ENCODE assay signal across 10 cellular contexts in genomic region chr17:81576621-81577277, GRCh38. TPM values are rescaled to one million over a fixed set of nuclear protein-coding genes. Genes with fewer than 3 reads are reported as not detected.
DNase-seq lines count a peak whose midpoint lies in the region; ATAC-seq, FAIRE-seq and TF ChIP-seq lines count a peak whose summit lies in the region.
"Had no signal": no experiment of that assay in that cellular context is flagged by ENCODE, and none has a peak within 500 bp of the region (broad histone marks: within the 10 kb centered on the region; RNA-seq: fewer than 3 reads in every experiment).

No MANE protein-coding gene starts in this region.

- H3K4me1 ChIP-seq in HEK293 (ENCODE audit: control insufficient read depth, insufficient read depth, low read length): peaks cover 16% of the 10 kb centered on the region
- H3K4me1 ChIP-seq in astrocyte (ENCODE audit: insufficient read depth, low read length): peaks cover 56% of the 10 kb centered on the region
- H3K4me1 ChIP-seq in CD4-positive, alpha-beta memory T cell (ENCODE audit: insufficient read depth, low read length): no peaks in the 10 kb centered on the region

- H3K9ac ChIP-seq in astrocyte (ENCODE audit: low read length): peak overlapping the region; percentile 51

- peaks cover 55% of the 10 kb centered on the region for H3K4me1 Mint-ChIP-seq in astrocyte (ENCODE audit: low read depth, unreplicated experiment)
- H3K4me1 Mint-ChIP-seq in CD4-positive, alpha-beta memory T cell: peaks cover 5 to 15% (median 12%) of the 10 kb centered on the region in 4 donors

- intact Hi-C loops in left colon (cut with DNase I, micrococcal nuclease): no loop called here
- intact Hi-C loops in lower leg skin (cut with DNase I; ENCODE audit: low total_unique reads): no loop called here
- intact Hi-C loops in CD4-positive, alpha-beta memory T cell (cut with micrococcal nuclease): no loop called here

- peak overlapping the region; percentile 60 for H3K4me3 Mint-ChIP-seq in astrocyte (ENCODE audit: unreplicated experiment)
- H3K4me3 Mint-ChIP-seq in CD4-positive, alpha-beta memory T cell: no peak overlapping the region

- peak; percentile 4 for ATAC-seq in left colon

- 72 to 78% methylated on average over 17 of the region's 17 CpGs for WGBS in lower leg skin, 2 donors

- peak; percentile 88 for DNase-seq in A172 (ENCODE audit: low spot score)
- peak; percentile 91 for DNase-seq in astrocyte (ENCODE audit: low read depth)
- no peak for DNase-seq in left colon
- no peak for DNase-seq in lower leg skin (ENCODE audit: low spot score in 2 of 2)
- DNase-seq in CD4-positive, alpha-beta memory T cell: no peak
- no peak for DNase-seq in GM10266 (ENCODE audit: extremely low spot score)
- no peak for DNase-seq in NCI-H510A treated with DMSO at 0.1 percent for 48 hours (lab: John Stamatoyannopoulos, UW)
- DNase-seq: DND-41, NCI-H1092 had no signal

- H3K27me3 Mint-ChIP-seq in astrocyte (ENCODE audit: low read depth, unreplicated experiment): no peaks in the 10 kb centered on the region
- no peaks in the 10 kb centered on the region for H3K27me3 Mint-ChIP-seq in CD4-positive, alpha-beta memory T cell

- POLR2A ChIA-PET in HEK293 (lab: Yijun Ruan, JAX): interaction anchor here (0.6 to 1.4 kb wide), 5 partner anchors 8 to 354 kb away, joined by 3 to 7 read pairs (median 3); partner anchors contain the start of gene CEP131
- POLR2A ChIA-PET in CD4-positive, alpha-beta memory T cell (lab: Charles Lee; ENCODE audit: partially characterized antibody): no interaction called here

- no peak for TF ChIP-seq POLR2A in lower leg skin (IDR thresholded peaks at IDR 0.05)

- peak overlapping the region; percentile 59 for H3K27ac ChIP-seq in HEK293 (ENCODE audit: extremely low read depth, low read depth, low read length)
- peak overlapping the region; percentile 85 for H3K27ac ChIP-seq in astrocyte (ENCODE audit: low read depth, low read length)
- no peak overlapping the region for H3K27ac ChIP-seq in CD4-positive, alpha-beta memory T cell (ENCODE audit: low read depth, low read length)

- H4K20me1 ChIP-seq in astrocyte (ENCODE audit: insufficient read depth, low read length): peaks cover 13% of the 10 kb centered on the region

- H3K36me3 Mint-ChIP-seq in astrocyte (ENCODE audit: low read depth, unreplicated experiment): peaks cover 47% of the 10 kb centered on the region
- H3K36me3 Mint-ChIP-seq in CD4-positive, alpha-beta memory T cell: peaks cover 36 to 63% of the 10 kb centered on the region in 2 donors

- H3K4me3 ChIP-seq in HEK293 (ENCODE audit: low read depth, low read length) (no peak overlapping the region), astrocyte (ENCODE audit: insufficient read depth, low read depth, low read length) (peak overlapping the region; percentile 25), lower leg skin (ENCODE audit: low read depth, poor library complexity, severe bottlenecking) (no peak overlapping the region)
- no peak overlapping the region for H3K4me3 ChIP-seq in CD4-positive, alpha-beta memory T cell (ENCODE audit: low read length in 2 of 2)

- H3K9me3 ChIP-seq in HEK293 (ENCODE audit: control insufficient read depth, insufficient read depth, low read depth, low read length): no peaks in the 10 kb centered on the region
- no peaks in the 10 kb centered on the region for H3K9me3 ChIP-seq in astrocyte (ENCODE audit: insufficient read depth, low read depth, low read length)
- H3K9me3 ChIP-seq in CD4-positive, alpha-beta memory T cell (ENCODE audit: control insufficient read depth in 1 of 2, low read length in 2 of 2): no peaks in the 10 kb centered on the region

- H3K27me3 ChIP-seq in astrocyte (ENCODE audit: insufficient read depth, low read length): no peaks in the 10 kb centered on the region
- no peaks in the 10 kb centered on the region for H3K27me3 ChIP-seq in CD4-positive, alpha-beta memory T cell (ENCODE audit: insufficient read depth, low read length)

- peaks cover 56% of the 10 kb centered on the region for H3K79me2 ChIP-seq in astrocyte (ENCODE audit: insufficient read depth, low read length)

- CTCF ChIA-PET in HEK293 (lab: Yijun Ruan, JAX): interaction anchor here (0.6 to 3.3 kb wide), 3 partner anchors 10 to 302 kb away, joined by 3 to 12 read pairs (median 12); no protein-coding TSS in a partner anchor
- CTCF ChIA-PET in CD4-positive, alpha-beta memory T cell (lab: Charles Lee; ENCODE audit: partially characterized antibody): interaction anchor here (1.4 kb wide), 1 partner anchor 25 kb away, joined by 3 read pairs; no protein-coding TSS in a partner anchor

- FAIRE-seq in astrocyte (lab: Jason Lieb, UNC): peak; percentile 80

- peaks cover 2% of the 10 kb centered on the region for H3K9me3 Mint-ChIP-seq in astrocyte (ENCODE audit: unreplicated experiment)
- H3K9me3 Mint-ChIP-seq in CD4-positive, alpha-beta memory T cell: no peaks in the 10 kb centered on the region

- TF ChIP-seq CTCF in HEK293 (tag by site-specific recombination; IDR thresholded peaks at IDR 0.05): no peak
- no peak for TF ChIP-seq CTCF in astrocyte (IDR thresholded peaks at IDR 0.05; ENCODE audit: insufficient read depth, low read depth, low read length)
- TF ChIP-seq CTCF in lower leg skin (IDR thresholded peaks at IDR 0.05): no peak
- no peak for TF ChIP-seq CTCF in GM10266 (IDR thresholded peaks at IDR 0.05; ENCODE audit: control insufficient read depth, insufficient read depth, low read depth, missing control alignments)

- H2AFZ ChIP-seq in astrocyte (ENCODE audit: low read depth, low read length): no peak overlapping the region

- H3K36me3 ChIP-seq in HEK293 (ENCODE audit: control insufficient read depth in 2 of 2, insufficient read depth in 1 of 2, low read length in 2 of 2): peaks cover 18 to 91% of the 10 kb centered on the region in 2 experiments
- peaks cover 8% of the 10 kb centered on the region for H3K36me3 ChIP-seq in astrocyte (ENCODE audit: insufficient read depth, low read length)
- peaks cover 23% of the 10 kb centered on the region for H3K36me3 ChIP-seq in CD4-positive, alpha-beta memory T cell (ENCODE audit: insufficient read depth, low read length)

- H3K4me2 ChIP-seq in astrocyte (ENCODE audit: low read length): peak overlapping the region; percentile 75

- H3K27ac Mint-ChIP-seq in astrocyte (ENCODE audit: unreplicated experiment): peak overlapping the region; percentile 97
- no peak overlapping the region for H3K27ac Mint-ChIP-seq in CD4-positive, alpha-beta memory T cell

TF ChIP-seq in HEK293, 187 proteins besides CTCF, POLR2A, EP300 and RAD21 (continues in another document):
- no peak for TF ChIP-seq ZNF776 (tag by site-specific recombination; IDR thresholded peaks at IDR 0.05; ENCODE audit: borderline replicate concordance)
- peak; percentile 56 for TF ChIP-seq ZIC2 (tag by site-specific recombination; IDR thresholded peaks at IDR 0.05)
- TF ChIP-seq WT1 (tag by site-specific recombination; IDR thresholded peaks at IDR 0.05): 0 out of 2 replicates have a peak, but pooled peaks have one; percentile 26
- TF ChIP-seq ZNF391 (tag by site-specific recombination; IDR thresholded peaks at IDR 0.05; ENCODE audit: borderline replicate concordance, low read depth): no peak
- TF ChIP-seq PRDM6 (tag by site-specific recombination; IDR thresholded peaks at IDR 0.05): peak; percentile 27; the same call in 1 of the 2 replicates
- peak; percentile 62 for TF ChIP-seq ZNF341 (tag by site-specific recombination; IDR thresholded peaks at IDR 0.05; ENCODE audit: low read depth)
- TF ChIP-seq ZNF629 (tag by site-specific recombination; IDR thresholded peaks at IDR 0.05): no peak
- peak; percentile 74; the same call in 1 of the 2 replicates for TF ChIP-seq MEIS1 (CRISPR knock-in tag; IDR thresholded peaks at IDR 0.05; ENCODE audit: borderline replicate concordance)
- no peak for TF ChIP-seq ZBTB21 (tag by site-specific recombination; IDR thresholded peaks at IDR 0.05)
- peak; percentile 64 for TF ChIP-seq OSR2 (tag by site-specific recombination; IDR thresholded peaks at IDR 0.05)

RNA-seq across cellular contexts. Expression of gene FAAP100, which starts 24.6 kb away (rescaled TPM):
- total RNA-seq in A172 (2014; rRNA removed; shearing (Covaris generic)): 29.7 and 39.9 TPM in 2 replicates
- total RNA-seq in astrocyte (35.8 and 38.9 TPM in 2 replicates), left colon (10 to 100 TPM; 25.4 to 28.8 TPM), lower leg skin (10 to 100 TPM; 19.4 to 34.3 (median 28.4) TPM)
- total RNA-seq in CD4-positive, alpha-beta memory T cell: 10 to 100 TPM; 51.0 to 56.0 TPM
- polyA plus RNA-seq in CD4-positive, alpha-beta memory T cell: 10 to 100 TPM in 1 of 2 donors, 1 to 10 TPM in 1; 8.5 to 16.8 TPM

RNA-seq across cellular contexts. Expression of gene FSCN2, which starts 48.6 kb away (rescaled TPM):
- total RNA-seq in A172 (2014; rRNA removed; shearing (Covaris generic)): 0.81 and 1.7 TPM in 2 replicates
- total RNA-seq in astrocyte (5.6 and 8.0 TPM in 2 replicates), left colon (1 to 10 TPM; 2.3 to 4.9 TPM), lower leg skin (1 to 10 TPM in 3 of 4 donors, under 1 TPM in 1; 0.46 to 2.7 (median 1.8) TPM)
- 1 to 10 TPM in 1 of 2 experiments, under 1 TPM in 1; 0.75 to 1.0 TPM for total RNA-seq in CD4-positive, alpha-beta memory T cell
- polyA plus RNA-seq in CD4-positive, alpha-beta memory T cell: under 1 TPM in 1 of 2 donors, not detected in 1; 0.20 TPM

Comparison
In these comparisons a context has a peak if more than half of its experiments do, and no peak if none do; other contexts are left out.
1. DNase-seq: peak in A172 (single experiment) and astrocyte (single experiment); none in left colon (0 of 2), lower leg skin (0 of 2), CD4-positive, alpha-beta memory T cell (0 of 5), GM10266 (single experiment) and NCI-H510A treated with DMSO at 0.1 percent for 48 hours (single experiment).